Comparison of ENCODE assay signal across 16 cellular contexts in the genomic region with DNA sequence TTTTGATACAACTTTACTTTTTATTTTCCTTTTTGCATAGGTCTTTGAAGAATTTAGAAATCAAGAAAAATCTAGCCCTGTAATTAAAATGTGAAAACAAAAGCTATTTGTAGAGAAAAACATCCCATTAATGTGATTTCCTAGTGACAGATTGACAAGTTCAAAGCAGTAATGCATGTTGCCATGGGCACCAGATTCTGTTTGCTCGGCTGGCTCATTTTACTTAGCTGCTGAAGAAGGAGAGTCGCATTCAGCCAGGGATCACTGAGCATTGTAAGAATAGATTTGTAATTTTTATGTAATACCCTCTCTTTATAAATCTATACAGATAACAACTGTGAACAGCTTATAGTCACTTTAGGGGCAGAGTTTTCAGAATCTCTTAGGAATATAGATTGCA. TPM values are rescaled to one million over a fixed set of nuclear protein-coding genes. Genes with fewer than 3 reads are reported as not detected.
A peak's percentile ranks its signal among the peaks of the same experiment; 100 is the strongest.
DNase-seq lines count a peak whose midpoint lies in the region; ATAC-seq lines count a peak whose summit lies in the region.
"Had no signal": no experiment of that assay in that cellular context is flagged by ENCODE, and none has a peak within 500 bp of the region (broad histone marks: within the 10 kb centered on the region; RNA-seq: fewer than 3 reads in every experiment).

No MANE protein-coding gene starts in this region.

- ATAC-seq in left colon, result no peak
- ATAC-seq: naive thymus-derived CD4-positive, alpha-beta T cell had no signal

- intact Hi-C loops in head of caudate nucleus (cut with DNase I), result no loop called here
- intact Hi-C loops in left colon (cut with DNase I, micrococcal nuclease), result no loop called here

- DNase-seq in DMS 273 (lab: John Stamatoyannopoulos, UW; ENCODE audit: unreplicated experiment) (peak; percentile 94), NCI-H1694 (lab: John Stamatoyannopoulos, UW) (peak; percentile 90), NCI-H524 treated with DMSO at 0.1 percent for 48 hours (lab: John Stamatoyannopoulos, UW) (peak; percentile 37), head of caudate nucleus (peak in 34 of 42 donors; percentile 6 to 78 (median 40)), left colon (no peak), islet precursor cell (no peak), glomerular visceral epithelial cell (ENCODE audit: extremely low spot score) (no peak)
- DNase-seq in stimulated activated naive CD4-positive, alpha-beta T cell treated with Interleukin-2 at 50 U/mL for 16 hours (lab: John Stamatoyannopoulos, UW), result no peak
- DNase-seq: activated CD4-positive, alpha-beta T cell treated with anti-CD3 and anti-CD28 coated beads for 4 hours; activated CD8-positive, alpha-beta memory T cell treated with anti-CD3 and anti-CD28 coated beads, Interleukin-2, amount 50 U/mL, for 48 hours; brain microvascular endothelial cell; esophagus squamous epithelium; left ventricle myocardium inferior; MV-4-11; naive thymus-derived CD4-positive, alpha-beta T cell; SJCRH30 had no signal

RNA-seq across cellular contexts. Expression of gene DNAJB9, which starts 28.5 kb away (rescaled TPM):
- 10 to 100 TPM in 1 of 2 donors, 1 to 10 TPM in 1; 9.3 to 16.7 TPM for total RNA-seq in left colon

RNA-seq across cellular contexts. Expression of gene THAP5, which starts 28.6 kb away (rescaled TPM):
- 10 to 100 TPM; 15.7 to 20.5 TPM for total RNA-seq in left colon

Comparison
In these comparisons a context has a peak if more than half of its experiments do, and no peak if none do; other contexts are left out.
1. DNase-seq: peak in DMS 273 (single experiment), NCI-H1694 (single experiment), NCI-H524 treated with DMSO at 0.1 percent for 48 hours (single experiment) and head of caudate nucleus (34 of 42); none in stimulated activated naive CD4-positive, alpha-beta T cell treated with Interleukin-2 at 50 U/mL for 16 hours (single experiment), left colon (0 of 2), islet precursor cell (single experiment) and glomerular visceral epithelial cell (single experiment).